14 cellular contexts compared by ENCODE assay signal in genomic region chr2:154699560-154699901, GRCh38. TPM values are rescaled to one million over a fixed set of nuclear protein-coding genes. Genes with fewer than 3 reads are reported as not detected.
DNase-seq lines count a peak whose midpoint lies in the region; ATAC-seq and TF ChIP-seq lines count a peak whose summit lies in the region.
"Had no signal": no experiment of that assay in that cellular context is flagged by ENCODE, and none has a peak within 500 bp of the region (broad histone marks: within the 10 kb centered on the region; RNA-seq: fewer than 3 reads in every experiment).

No MANE protein-coding gene starts in this region.

- peak overlapping the region; percentile 1 for H3K27ac Mint-ChIP-seq in activated naive CD4-positive, alpha-beta T cell treated with anti-CD3 and anti-CD28 coated beads, Interleukin-2, amount 10 ng/mL, durations not matched to agents 7 days and 5 days
- H3K27ac Mint-ChIP-seq in activated naive CD4-positive, alpha-beta T cell treated with anti-CD3 and anti-CD28 coated beads, Interleukin-2, amount 50 U/mL, for 72 hours: no peak overlapping the region
- no peak overlapping the region for H3K27ac Mint-ChIP-seq in WTC11
- no peak overlapping the region for H3K27ac Mint-ChIP-seq in type B pancreatic cell
- H3K27ac Mint-ChIP-seq: activated naive CD8-positive, alpha-beta T cell; natural killer cell treated with Interleukin-12 subunit alpha and Interleukin-12 subunit beta and Interleukin-15 and Interleukin-18, amount 100 ng/mL, for 72 hours had no signal

- no peaks in the 10 kb centered on the region for H3K4me1 Mint-ChIP-seq in activated naive CD4-positive, alpha-beta T cell treated with anti-CD3 and anti-CD28 coated beads, Interleukin-2, amount 10 ng/mL, durations not matched to agents 7 days and 5 days
- peaks cover 14% of the 10 kb centered on the region for H3K4me1 Mint-ChIP-seq in WTC11
- peaks cover 13% of the 10 kb centered on the region for H3K4me1 Mint-ChIP-seq in type B pancreatic cell (ENCODE audit: unreplicated experiment)

- TF ChIP-seq POLR2A in erythroblast (IDR thresholded peaks at IDR 0.05; ENCODE audit: low read length): no peak

- no peaks in the 10 kb centered on the region for H3K36me3 ChIP-seq in GM23248 (ENCODE audit: low read depth)

- no peaks in the 10 kb centered on the region for H3K79me2 ChIP-seq in GM23248 (ENCODE audit: insufficient read depth)

- 12 to 13% methylated on average over 9 of the region's 9 CpGs for WGBS in GM23248 (ENCODE audit: low coverage in 1 of 2, low lambda C conversion rate in 2 of 2, missing lambda C conversion rate in 2 of 2), 2 experiments

- TF ChIP-seq CTCF in WTC11 (IDR thresholded peaks at IDR 0.05): no peak
- TF ChIP-seq CTCF in type B pancreatic cell (conservative IDR thresholded peaks at IDR 0.05): no peak

- CTCF ChIA-PET in activated naive CD4-positive, alpha-beta T cell treated with anti-CD3 and anti-CD28 coated beads, Interleukin-2, amount 10 ng/mL, durations not matched to agents 7 days and 5 days (lab: Charles Lee): no interaction called here
- CTCF ChIA-PET in WTC11 (lab: Charles Lee): interaction anchor here (0.6 kb wide), 1 partner anchor 9 kb away, joined by 3 read pairs; no protein-coding TSS in a partner anchor

- in situ Hi-C loops in GM23248 (cut with MboI): no loop called here

- H3K9me3 ChIP-seq in GM23248 (ENCODE audit: low read depth): no peaks in the 10 kb centered on the region

- H3K9ac ChIP-seq in GM23248: no peak overlapping the region

- no peak overlapping the region for H3K4me3 Mint-ChIP-seq in activated naive CD4-positive, alpha-beta T cell treated with anti-CD3 and anti-CD28 coated beads, Interleukin-2, amount 10 ng/mL, durations not matched to agents 7 days and 5 days
- H3K4me3 Mint-ChIP-seq in WTC11 (peak overlapping the region; percentile 78), type B pancreatic cell (peak overlapping the region; percentile 87)
- H3K4me3 Mint-ChIP-seq: natural killer cell treated with Interleukin-12 subunit alpha and Interleukin-12 subunit beta and Interleukin-15 and Interleukin-18, amount 100 ng/mL, for 72 hours had no signal

- no peak overlapping the region for H3K4me2 ChIP-seq in GM23248 (ENCODE audit: unreplicated experiment)

- POLR2A ChIA-PET in WTC11 (lab: Charles Lee): no interaction called here

- H3K9me2 ChIP-seq in GM23248 (ENCODE audit: insufficient read depth): no peaks in the 10 kb centered on the region

- H3K27me3 Mint-ChIP-seq in activated naive CD4-positive, alpha-beta T cell treated with anti-CD3 and anti-CD28 coated beads, Interleukin-2, amount 10 ng/mL, durations not matched to agents 7 days and 5 days: peaks cover 35% of the 10 kb centered on the region
- H3K27me3 Mint-ChIP-seq in WTC11 (ENCODE audit: low read depth) (peaks cover 52% of the 10 kb centered on the region), type B pancreatic cell (peaks cover 55% of the 10 kb centered on the region)

- H3K4me3 ChIP-seq in GM23248: no peak overlapping the region

- ATAC-seq in activated naive CD4-positive, alpha-beta T cell treated with anti-CD3 and anti-CD28 coated beads, Interleukin-2, amount 50 U/mL, for 72 hours: no peak
- no peak for ATAC-seq in WTC11
- ATAC-seq in left lobe of liver: peak; percentile 65
- ATAC-seq: natural killer cell treated with Interleukin-12 subunit alpha and Interleukin-12 subunit beta and Interleukin-15 and Interleukin-18, amount 100 ng/mL, for 72 hours had no signal

- H3K27me3 ChIP-seq in GM23248 (replicated peaks; ENCODE audit: insufficient read depth): no peaks in the 10 kb centered on the region

- DNase-seq in activated naive CD4-positive, alpha-beta T cell treated with anti-CD3 and anti-CD28 coated beads, Interleukin-2, amount 10 ng/mL, durations not matched to agents 7 days and 5 days: no peak
- no peak for DNase-seq in activated naive CD4-positive, alpha-beta T cell treated with anti-CD3 and anti-CD28 coated beads, Interleukin-2, amount 50 U/mL, for 72 hours (ENCODE audit: low spot score in 2 of 2)
- DNase-seq in WTC11 (ENCODE audit: low spot score): no peak
- DNase-seq in left lobe of liver (ENCODE audit: low spot score): peak; percentile 54
- no peak for DNase-seq in type B pancreatic cell (ENCODE audit: extremely low spot score, unreplicated experiment)
- no peak for DNase-seq in LoVo (ENCODE audit: low spot score)
- DNase-seq in erythroblast (lab: John Stamatoyannopoulos, UW): no peak
- DNase-seq in GM23248: no peak
- DNase-seq: ACHN, islet precursor cell, trophoblast cell had no signal

- H3K36me3 Mint-ChIP-seq in activated naive CD4-positive, alpha-beta T cell treated with anti-CD3 and anti-CD28 coated beads, Interleukin-2, amount 10 ng/mL, durations not matched to agents 7 days and 5 days: no peaks in the 10 kb centered on the region
- peaks cover 17 to 18% of the 10 kb centered on the region in 2 donors for H3K36me3 Mint-ChIP-seq in activated naive CD4-positive, alpha-beta T cell treated with anti-CD3 and anti-CD28 coated beads, Interleukin-2, amount 50 U/mL, for 72 hours
- no peaks in the 10 kb centered on the region for H3K36me3 Mint-ChIP-seq in WTC11
- H3K36me3 Mint-ChIP-seq in type B pancreatic cell: no peaks in the 10 kb centered on the region
- H3K36me3 Mint-ChIP-seq: activated naive CD8-positive, alpha-beta T cell had no signal

- H2AFZ ChIP-seq in GM23248: no peak overlapping the region

- no peaks in the 10 kb centered on the region for H4K20me1 ChIP-seq in GM23248 (ENCODE audit: insufficient read depth)

- H3K27ac ChIP-seq in GM23248: no peak overlapping the region
- H3K27ac ChIP-seq: RWPE1 had no signal

- H3F3A ChIP-seq in GM23248 (ENCODE audit: insufficient read depth): no peaks in the 10 kb centered on the region

- H3K9me3 Mint-ChIP-seq in activated naive CD4-positive, alpha-beta T cell treated with anti-CD3 and anti-CD28 coated beads, Interleukin-2, amount 10 ng/mL, durations not matched to agents 7 days and 5 days: no peaks in the 10 kb centered on the region
- peaks cover 3 to 4% of the 10 kb centered on the region in 2 donors for H3K9me3 Mint-ChIP-seq in activated naive CD4-positive, alpha-beta T cell treated with anti-CD3 and anti-CD28 coated beads, Interleukin-2, amount 50 U/mL, for 72 hours
- no peaks in the 10 kb centered on the region for H3K9me3 Mint-ChIP-seq in WTC11
- peaks cover 4% of the 10 kb centered on the region for H3K9me3 Mint-ChIP-seq in type B pancreatic cell

- H3K4me1 ChIP-seq in GM23248 (ENCODE audit: insufficient read depth): no peaks in the 10 kb centered on the region

TF ChIP-seq in WTC11, 78 proteins besides CTCF, POLR2A, EP300 and RAD21 (continues in another document):
- TF ChIP-seq SOX15 (CRISPR knock-in tag; IDR thresholded peaks at IDR 0.05) (no peak), RELA (CRISPR knock-in tag; IDR thresholded peaks at IDR 0.05; ENCODE audit: borderline replicate concordance) (no peak), ERG (CRISPR knock-in tag; IDR thresholded peaks at IDR 0.05) (no peak), MLX (CRISPR knock-in tag; IDR thresholded peaks at IDR 0.05) (no peak), AFF4 (CRISPR knock-in tag; IDR thresholded peaks at IDR 0.05; ENCODE audit: borderline replicate concordance) (no peak)

RNA-seq across cellular contexts. Expression of gene KCNJ3, which starts 1.0 kb away (rescaled TPM):
- total RNA-seq in activated naive CD4-positive, alpha-beta T cell treated with anti-CD3 and anti-CD28 coated beads, Interleukin-2, amount 50 U/mL, for 72 hours: not detected
- 0.31 to 0.69 TPM (median 0.32 TPM) in 3 replicates for total RNA-seq in WTC11 (2021)
- total RNA-seq in left lobe of liver: 0.78 TPM
- total RNA-seq in type B pancreatic cell (ENCODE audit: low replicate concordance): 6.0 and 11.7 TPM in 2 replicates
- not detected in 2 replicates for total RNA-seq in GM23248 (2014; rRNA removed; shearing (Covaris generic))
- not detected in 2 replicates for polyA plus RNA-seq in GM23248 (2016; fragmentation: Nextera tagmentation; extraction: Ambion mirVana)
- total RNA-seq: natural killer cell treated with Interleukin-12 subunit alpha and Interleukin-12 subunit beta and Interleukin-15 and Interleukin-18, amount 100 ng/mL, for 72 hours had no signal
